In the genomic region with DNA sequence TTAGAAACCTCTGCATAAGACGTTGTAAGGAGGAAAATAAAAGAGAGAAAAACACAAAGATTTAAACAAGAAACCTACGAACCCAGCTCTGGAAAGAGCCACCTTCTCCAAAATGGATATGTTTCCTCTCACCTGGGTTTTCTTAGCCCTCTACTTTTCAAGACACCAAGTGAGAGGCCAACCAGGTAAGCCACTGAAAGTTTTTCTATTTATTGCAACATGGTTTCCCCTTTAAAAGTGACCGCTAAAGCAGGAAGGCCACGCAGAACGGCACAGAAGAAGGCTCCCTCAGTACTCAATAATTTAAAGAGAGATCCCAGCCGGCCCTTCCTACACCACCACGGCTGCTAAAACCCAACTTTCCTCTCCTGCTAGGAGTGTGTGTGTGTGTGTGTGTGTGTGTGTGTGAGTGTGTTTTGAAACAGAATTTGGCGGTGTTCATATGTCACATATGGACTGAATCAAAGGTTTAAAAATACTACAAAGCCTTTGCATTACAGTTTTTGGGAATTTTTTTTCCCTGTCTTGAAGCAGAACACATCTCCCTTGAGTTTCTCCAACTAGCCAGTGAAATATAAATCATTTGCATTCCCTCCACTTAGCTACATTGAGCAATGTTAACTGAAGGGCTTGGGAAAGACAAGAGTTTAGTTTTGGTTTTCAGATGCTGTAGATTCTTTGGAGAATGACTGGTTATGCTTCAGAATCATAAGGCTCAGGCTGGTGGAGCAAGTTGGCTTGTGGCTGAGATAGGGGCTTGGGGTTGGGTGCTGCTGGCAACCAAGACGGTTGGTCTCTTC, we compare ENCODE assay signal across 8 cellular contexts. TPM values are rescaled to one million over a fixed set of nuclear protein-coding genes. Genes with fewer than 3 reads are reported as not detected.
DNase-seq lines count a peak whose midpoint lies in the region; ATAC-seq and TF ChIP-seq lines count a peak whose summit lies in the region.

No MANE protein-coding gene starts in this region.

- intact Hi-C loops in sigmoid colon (cut with DNase I), result loop anchor here (2.0 to 10.0 kb wide), 5 partner anchors 201 to 1231 kb away; partner anchors contain the start of gene PARD3B

- H3K9me2 ChIP-seq in SK-N-SH, result no peaks in the 10 kb centered on the region

- TF ChIP-seq EP300 in SK-N-SH (IDR thresholded peaks at IDR 0.05; ENCODE audit: borderline replicate concordance in 1 of 2, low read depth in 1 of 2, low read length in 1 of 2), result no peak
- no peak for TF ChIP-seq EP300 in sigmoid colon (IDR thresholded peaks at IDR 0.05)

- H3K4me1 ChIP-seq in SK-N-SH (ENCODE audit: control insufficient read depth in 1 of 2, insufficient read depth in 2 of 2, low read depth in 1 of 2, low read length in 1 of 2), result peaks cover 36 to 48% of the 10 kb centered on the region in 2 experiments
- peaks cover 0 to 36% (median 34%) of the 10 kb centered on the region in 4 donors for H3K4me1 ChIP-seq in sigmoid colon

- peak overlapping the region; percentile 98 for H3K4me2 ChIP-seq in SK-N-SH

- ATAC-seq in GM19023 (IDR thresholded peaks at IDR 0.05; ENCODE audit: unreplicated experiment) (no peak), HG03354 (IDR thresholded peaks at IDR 0.05; ENCODE audit: poor library complexity, severe bottlenecking, unreplicated experiment) (no peak)

- H3K79me2 ChIP-seq in SK-N-SH (ENCODE audit: insufficient read depth), result peaks cover 61% of the 10 kb centered on the region

- POLR2A ChIA-PET in SK-N-SH (lab: Yijun Ruan, JAX), result no interaction called here

- H3K27me3 ChIP-seq in SK-N-SH (ENCODE audit: insufficient read depth) (no peaks in the 10 kb centered on the region), sigmoid colon (no peaks in the 10 kb centered on the region)

- H3K9ac ChIP-seq in SK-N-SH, result peak overlapping the region; percentile 79

- CTCF ChIA-PET in SK-N-SH (lab: Yijun Ruan, JAX), result interaction anchor here (0.7 to 2.1 kb wide), 8 partner anchors 24 to 1422 kb away, joined by 3 to 15 read pairs (median 3); no protein-coding TSS in a partner anchor

- peak overlapping the region; percentile 84 for H2AFZ ChIP-seq in SK-N-SH (ENCODE audit: low read depth)

- TF ChIP-seq RAD21 in SK-N-SH (IDR thresholded peaks at IDR 0.05; ENCODE audit: low read length), result no peak

- H3K9me3 ChIP-seq in SK-N-SH, result no peaks in the 10 kb centered on the region
- H3K9me3 ChIP-seq in sigmoid colon, result no peaks in the 10 kb centered on the region

- H4K20me1 ChIP-seq in SK-N-SH (ENCODE audit: insufficient read depth), result no peaks in the 10 kb centered on the region

- H3K36me3 ChIP-seq in SK-N-SH (replicated peaks in 1 of 2; ENCODE audit: control insufficient read depth in 1 of 2, insufficient read depth in 2 of 2, low read length in 1 of 2), result peaks cover 0 to 3% of the 10 kb centered on the region in 2 experiments
- H3K36me3 ChIP-seq in sigmoid colon, result peaks cover 0 to 10% (median 0%) of the 10 kb centered on the region in 4 donors

- no peak for TF ChIP-seq POLR2A in sigmoid colon (IDR thresholded peaks at IDR 0.05)

- H3K27ac ChIP-seq in SK-N-SH (ENCODE audit: low read depth in 2 of 2, low read length in 1 of 2) (peak overlapping the region in 1 of 2 experiments; percentile 72; a peak in 3 of 4 replicates), sigmoid colon (peak overlapping the region; percentile 94 to 99 (median 96))

- H3K4me3 ChIP-seq in GM12865 (ENCODE audit: low read depth, low read length), result peak overlapping the region; percentile 48; the same call in 1 of the 2 replicates
- H3K4me3 ChIP-seq in SK-N-SH (ENCODE audit: low read depth in 2 of 2, low read length in 1 of 2), result peak overlapping the region; percentile 71 to 77
- peak overlapping the region; percentile 75 for H3K4me3 ChIP-seq in fibroblast of the aortic adventitia (ENCODE audit: low read depth, low read length)
- H3K4me3 ChIP-seq in sigmoid colon, result peak overlapping the region; percentile 70 to 99 (median 90)

- H3F3A ChIP-seq in SK-N-SH (replicated peaks; ENCODE audit: insufficient read depth), result peaks cover 17% of the 10 kb centered on the region

- WGBS in SK-N-SH (ENCODE audit: low lambda C conversion rate), result 23% methylated on average over 9 of the region's 9 CpGs
- 44 to 50% methylated on average over 9 of the region's 9 CpGs for WGBS in sigmoid colon, 2 donors

- DNase-seq in GM12865 (ENCODE audit: low read depth), result no peak
- no peak for DNase-seq in SK-N-SH
- peak; percentile 88 for DNase-seq in fibroblast of the aortic adventitia (ENCODE audit: low read depth)
- DNase-seq in sigmoid colon, result peak; percentile 63
- DNase-seq in NCI-H2107 treated with DMSO at 0.1 percent for 48 hours (lab: John Stamatoyannopoulos, UW; ENCODE audit: unreplicated experiment), result no peak
- DNase-seq in SW 1271 (lab: John Stamatoyannopoulos, UW), result no peak

- no peak for TF ChIP-seq CTCF in GM12865 (IDR thresholded peaks at IDR 0.05; ENCODE audit: insufficient read depth, low read depth, low read length, missing control alignments)
- TF ChIP-seq CTCF in SK-N-SH (IDR thresholded peaks at IDR 0.05), result no peak
- TF ChIP-seq CTCF in fibroblast of the aortic adventitia (IDR thresholded peaks at IDR 0.05; ENCODE audit: insufficient read depth, low read length), result no peak
- no peak for TF ChIP-seq CTCF in sigmoid colon (IDR thresholded peaks at IDR 0.05)

TF ChIP-seq in SK-N-SH, 30 proteins besides CTCF, POLR2A, EP300 and RAD21:
- TF ChIP-seq FOSL2 (IDR thresholded peaks at IDR 0.05; ENCODE audit: borderline replicate concordance, low read depth), result no peak
- TF ChIP-seq CHD2 (IDR thresholded peaks at IDR 0.05; ENCODE audit: low read length, partially characterized antibody), result no peak
- TF ChIP-seq POLR2AphosphoS5 (IDR thresholded peaks at IDR 0.05; ENCODE audit: low read depth, low read length), result peak; percentile 19; the same call in 1 of the 2 replicates
- no peak for TF ChIP-seq NFIC (IDR thresholded peaks at IDR 0.05; ENCODE audit: borderline replicate concordance)

RNA-seq across cellular contexts. Expression of gene NRP2, which starts 1.1 kb away (rescaled TPM):
- 66.9 and 68.8 TPM in 2 replicates for polyA plus RNA-seq in SK-N-SH (2012; rRNA removed)
- 47.4 and 57.6 TPM in 2 replicates for polyA plus RNA-seq in SK-N-SH (2012; cell fraction: cytosol; rRNA removed)
- 48.8 and 59.3 TPM in 2 replicates for polyA plus RNA-seq in SK-N-SH (2012; cell fraction: nucleus; rRNA removed)
- total RNA-seq in fibroblast of the aortic adventitia (ENCODE audit: low replicate concordance), result 11.2 and 12.6 TPM in 2 replicates
- 100 to 1,000 TPM; 207 to 348 (median 237) TPM for total RNA-seq in sigmoid colon
- polyA plus RNA-seq in sigmoid colon, result 10 to 100 TPM in 1 of 3 donors, 1 to 10 TPM in 2; 2.5 to 13.6 (median 7.8) TPM

Comparison
In these comparisons a context has a peak if more than half of its experiments do, and no peak if none do; other contexts are left out.
1. DNase-seq: peak in fibroblast of the aortic adventitia (single experiment) and sigmoid colon (single experiment); none in GM12865 (single experiment), SK-N-SH (single experiment), NCI-H2107 treated with DMSO at 0.1 percent for 48 hours (single experiment) and SW 1271 (0 of 2).
2. RNA of gene NRP2, which starts 1.1 kb away (total RNA-seq): 207 to 348 TPM in sigmoid colon; 11.2 to 12.6 TPM in fibroblast of the aortic adventitia; every median in the first group is over 10 times any median in the second.
3. Peak in every context shown above with its lines, with median percentiles within 50 percentile points of each other: H3K4me3 ChIP-seq.